In genomic region chr22:20559174-20559760, GRCh38 we compare ENCODE assay signal across 16 cellular contexts. TPM values are rescaled to one million over a fixed set of nuclear protein-coding genes. Genes with fewer than 3 reads are reported as not detected.
DNase-seq lines count a peak whose midpoint lies in the region; ATAC-seq and TF ChIP-seq lines count a peak whose summit lies in the region.
"Had no signal": no experiment of that assay in that cellular context is flagged by ENCODE, and none has a peak within 500 bp of the region (broad histone marks: within the 10 kb centered on the region; RNA-seq: fewer than 3 reads in every experiment).

No MANE protein-coding gene starts in this region.

- peaks cover 14% of the 10 kb centered on the region for H3F3A ChIP-seq in SK-N-SH (replicated peaks; ENCODE audit: insufficient read depth)

- H3K4me3 Mint-ChIP-seq in CD8-positive, alpha-beta T cell = no peak overlapping the region
- H3K4me3 Mint-ChIP-seq in activated CD8-positive, alpha-beta T cell treated with anti-CD3 and anti-CD28 coated beads, Interleukin-2, amount 10 ng/mL, durations not matched to agents 7 days and 5 days = no peak overlapping the region
- H3K4me3 Mint-ChIP-seq in naive thymus-derived CD4-positive, alpha-beta T cell = peak overlapping the region in 2 of 10 donors; percentile 16 to 87
- H3K4me3 Mint-ChIP-seq: neural progenitor cell had no signal

- H3K9me2 ChIP-seq in SK-N-SH = no peaks in the 10 kb centered on the region

- 74% methylated on average over 4 of the region's 4 CpGs for WGBS in SK-N-SH (ENCODE audit: low lambda C conversion rate)

- no peaks in the 10 kb centered on the region for H3K27me3 Mint-ChIP-seq in CD8-positive, alpha-beta T cell (ENCODE audit: low read depth)
- H3K27me3 Mint-ChIP-seq in activated CD8-positive, alpha-beta T cell treated with anti-CD3 and anti-CD28 coated beads, Interleukin-2, amount 10 ng/mL, durations not matched to agents 7 days and 5 days (ENCODE audit: low read depth) = no peaks in the 10 kb centered on the region
- H3K27me3 Mint-ChIP-seq in naive thymus-derived CD4-positive, alpha-beta T cell = no peaks in the 10 kb centered on the region

- H3K27me3 ChIP-seq in SK-N-SH (ENCODE audit: insufficient read depth) = no peaks in the 10 kb centered on the region
- no peaks in the 10 kb centered on the region for H3K27me3 ChIP-seq in CD8-positive, alpha-beta T cell (ENCODE audit: insufficient read depth, low read length)
- H3K27me3 ChIP-seq in naive thymus-derived CD4-positive, alpha-beta T cell (ENCODE audit: control insufficient read depth in 2 of 2, insufficient read depth in 2 of 2, low read length in 2 of 2) = no peaks in the 10 kb centered on the region
- H3K27me3 ChIP-seq: neural progenitor cell had no signal

- peaks cover 0 to 3% of the 10 kb centered on the region in 2 experiments; a peak in 2 of 4 replicates for H3K4me1 ChIP-seq in SK-N-SH (ENCODE audit: control insufficient read depth in 1 of 2, insufficient read depth in 2 of 2, low read depth in 1 of 2, low read length in 1 of 2)
- H3K4me1 ChIP-seq in CD8-positive, alpha-beta T cell (ENCODE audit: insufficient read depth, low read length) = peaks cover 65% of the 10 kb centered on the region
- peaks cover 53 to 59% of the 10 kb centered on the region in 2 donors for H3K4me1 ChIP-seq in naive thymus-derived CD4-positive, alpha-beta T cell (ENCODE audit: control insufficient read depth in 2 of 2, insufficient read depth in 2 of 2, low read length in 2 of 2)
- H3K4me1 ChIP-seq: neural progenitor cell had no signal

- no peaks in the 10 kb centered on the region for H3K9me3 ChIP-seq in SK-N-SH
- no peaks in the 10 kb centered on the region for H3K9me3 ChIP-seq in CD8-positive, alpha-beta T cell (ENCODE audit: low read length)
- H3K9me3 ChIP-seq in naive thymus-derived CD4-positive, alpha-beta T cell (ENCODE audit: control insufficient read depth in 2 of 3, low read length in 3 of 3) = peaks cover 0 to 13% (median 0%) of the 10 kb centered on the region in 3 experiments

- no peak overlapping the region for H3K4me2 ChIP-seq in SK-N-SH
- H3K4me2 ChIP-seq: neural progenitor cell had no signal

- peaks cover 9% of the 10 kb centered on the region for H3K9me3 Mint-ChIP-seq in CD8-positive, alpha-beta T cell
- H3K9me3 Mint-ChIP-seq in activated CD8-positive, alpha-beta T cell treated with anti-CD3 and anti-CD28 coated beads, Interleukin-2, amount 10 ng/mL, durations not matched to agents 7 days and 5 days (ENCODE audit: insufficient read depth) = peaks cover 10% of the 10 kb centered on the region
- peaks cover 0 to 19% (median 9%) of the 10 kb centered on the region in 11 donors for H3K9me3 Mint-ChIP-seq in naive thymus-derived CD4-positive, alpha-beta T cell

- DNase-seq in SK-N-SH (no peak), D341Med (ENCODE audit: low spot score) (no peak), HuH-7.5 (ENCODE audit: low spot score) (no peak)
- no peak for DNase-seq in CD8-positive, alpha-beta T cell
- no peak for DNase-seq in activated CD8-positive, alpha-beta T cell treated with anti-CD3 and anti-CD28 coated beads, Interleukin-2, amount 10 ng/mL, durations not matched to agents 7 days and 5 days
- DNase-seq in naive thymus-derived CD4-positive, alpha-beta T cell = no peak
- DNase-seq: COR-L47, hippocampal formation, NCI-H1092 treated with DMSO at 0.1 percent for 48 hours, NCI-H1930, NCI-H2227 treated with DMSO at 0.1 percent for 48 hours, NCI-H748 treated with DMSO at 0.1 percent for 48 hours had no signal

- POLR2A ChIA-PET in SK-N-SH (lab: Yijun Ruan, JAX) = no interaction called here
- POLR2A ChIA-PET in CD8-positive, alpha-beta T cell (lab: Charles Lee) = interaction anchor here (1.4 to 14.9 kb wide), 3 partner anchors 9 to 95 kb away, joined by 5 to 308 read pairs (median 30); no protein-coding TSS in a partner anchor
- POLR2A ChIA-PET in activated CD8-positive, alpha-beta T cell treated with anti-CD3 and anti-CD28 coated beads, Interleukin-2, amount 10 ng/mL, durations not matched to agents 7 days and 5 days (lab: Charles Lee) = interaction anchor here (0.9 to 1.2 kb wide), 3 partner anchors 9 to 96 kb away, joined by 3 to 5 read pairs (median 4); no protein-coding TSS in a partner anchor
- POLR2A ChIA-PET in naive thymus-derived CD4-positive, alpha-beta T cell (lab: Charles Lee) = interaction anchor here (0.5 to 26.4 kb wide), 6 partner anchors 3 to 96 kb away, joined by 3 to 738 read pairs (median 6); partner anchors contain the start of gene KLHL22

- no peak for ATAC-seq in SK-N-SH treated with all-trans-retinoic acid at 6 μM for 48 hours
- ATAC-seq in CD8-positive, alpha-beta T cell = no peak
- ATAC-seq in activated CD8-positive, alpha-beta T cell treated with anti-CD3 and anti-CD28 coated beads, Interleukin-2, amount 10 ng/mL, durations not matched to agents 7 days and 5 days = no peak
- no peak for ATAC-seq in naive thymus-derived CD4-positive, alpha-beta T cell
- ATAC-seq in GM21825 (IDR thresholded peaks at IDR 0.05; ENCODE audit: unreplicated experiment) = no peak

- intact Hi-C loops in CD8-positive, alpha-beta T cell (cut with DNase I, micrococcal nuclease) = loop anchor here (2.0 to 5.0 kb wide), 2 partner anchors 140 to 143 kb away; no protein-coding TSS in a partner anchor
- intact Hi-C loops in naive thymus-derived CD4-positive, alpha-beta T cell (cut with micrococcal nuclease) = no loop called here

- H3K79me2 ChIP-seq in SK-N-SH (ENCODE audit: insufficient read depth) = peaks cover 88% of the 10 kb centered on the region

- no peak overlapping the region for H2AFZ ChIP-seq in SK-N-SH (ENCODE audit: low read depth)
- H2AFZ ChIP-seq: neural progenitor cell had no signal

- no peak for TF ChIP-seq RAD21 in SK-N-SH (IDR thresholded peaks at IDR 0.05; ENCODE audit: low read length)

- no peak overlapping the region for H3K27ac ChIP-seq in SK-N-SH (ENCODE audit: low read depth in 2 of 2, low read length in 1 of 2)
- H3K27ac ChIP-seq in CD8-positive, alpha-beta T cell (ENCODE audit: low read depth, low read length) = no peak overlapping the region
- H3K27ac ChIP-seq in naive thymus-derived CD4-positive, alpha-beta T cell (ENCODE audit: low read depth, low read length) = no peak overlapping the region
- H3K27ac ChIP-seq: 22Rv1, neural progenitor cell had no signal

- H3K36me3 Mint-ChIP-seq in CD8-positive, alpha-beta T cell = peaks cover 78% of the 10 kb centered on the region
- H3K36me3 Mint-ChIP-seq in activated CD8-positive, alpha-beta T cell treated with anti-CD3 and anti-CD28 coated beads, Interleukin-2, amount 10 ng/mL, durations not matched to agents 7 days and 5 days (ENCODE audit: low read depth) = peaks cover 89% of the 10 kb centered on the region
- peaks cover 16 to 55% (median 52%) of the 10 kb centered on the region in 5 donors for H3K36me3 Mint-ChIP-seq in naive thymus-derived CD4-positive, alpha-beta T cell

- peak overlapping the region; percentile 97 for H3K27ac Mint-ChIP-seq in CD8-positive, alpha-beta T cell
- H3K27ac Mint-ChIP-seq in activated CD8-positive, alpha-beta T cell treated with anti-CD3 and anti-CD28 coated beads, Interleukin-2, amount 10 ng/mL, durations not matched to agents 7 days and 5 days = peak overlapping the region; percentile 99
- H3K27ac Mint-ChIP-seq in naive thymus-derived CD4-positive, alpha-beta T cell = peak overlapping the region; percentile 90 to 99 (median 98)
- H3K27ac Mint-ChIP-seq: neural progenitor cell had no signal

- TF ChIP-seq EP300 in SK-N-SH (IDR thresholded peaks at IDR 0.05; ENCODE audit: borderline replicate concordance in 1 of 2, low read depth in 1 of 2, low read length in 1 of 2) = no peak

- peaks cover 22% of the 10 kb centered on the region; the same call in 1 of the 2 replicates for H4K20me1 ChIP-seq in SK-N-SH (ENCODE audit: insufficient read depth)

- CTCF ChIA-PET in SK-N-SH (lab: Yijun Ruan, JAX) = interaction anchor here (1.3 kb wide), 1 partner anchor 13 kb away, joined by 5 read pairs; no protein-coding TSS in a partner anchor
- CTCF ChIA-PET in CD8-positive, alpha-beta T cell (lab: Charles Lee) = interaction anchor here (2.2 to 21.5 kb wide), 2 partner anchors 8 to 141 kb away, joined by 6 to 382 read pairs; no protein-coding TSS in a partner anchor
- CTCF ChIA-PET in activated CD8-positive, alpha-beta T cell treated with anti-CD3 and anti-CD28 coated beads, Interleukin-2, amount 10 ng/mL, durations not matched to agents 7 days and 5 days (lab: Charles Lee) = interaction anchor here (0.6 to 17.1 kb wide), 3 partner anchors 8 to 95 kb away, joined by 3 to 465 read pairs (median 4); no protein-coding TSS in a partner anchor
- CTCF ChIA-PET in naive thymus-derived CD4-positive, alpha-beta T cell (lab: Charles Lee) = interaction anchor here (0.6 to 16.7 kb wide), 3 partner anchors 8 to 33 kb away, joined by 3 to 229 read pairs (median 3); no protein-coding TSS in a partner anchor

- no peak overlapping the region for H3K9ac ChIP-seq in SK-N-SH
- H3K9ac ChIP-seq: neural progenitor cell had no signal

- no peak overlapping the region for H3K4me3 ChIP-seq in SK-N-SH (ENCODE audit: low read depth in 2 of 2, low read length in 1 of 2)
- H3K4me3 ChIP-seq in CD8-positive, alpha-beta T cell (ENCODE audit: low read depth, low read length) = no peak overlapping the region
- no peak overlapping the region for H3K4me3 ChIP-seq in naive thymus-derived CD4-positive, alpha-beta T cell (ENCODE audit: low read length)
- H3K4me3 ChIP-seq: neural progenitor cell had no signal

- peaks cover 59 to 76% of the 10 kb centered on the region in 2 experiments for H3K36me3 ChIP-seq in SK-N-SH (replicated peaks in 1 of 2; ENCODE audit: control insufficient read depth in 1 of 2, insufficient read depth in 2 of 2, low read length in 1 of 2)
- peaks cover 6% of the 10 kb centered on the region for H3K36me3 ChIP-seq in CD8-positive, alpha-beta T cell (ENCODE audit: insufficient read depth, low read length)
- peaks cover 0 to 44% (median 18%) of the 10 kb centered on the region in 3 experiments for H3K36me3 ChIP-seq in naive thymus-derived CD4-positive, alpha-beta T cell (ENCODE audit: control insufficient read depth in 2 of 3, insufficient read depth in 3 of 3, low read length in 3 of 3)

- peaks cover 82% of the 10 kb centered on the region for H3K4me1 Mint-ChIP-seq in CD8-positive, alpha-beta T cell (ENCODE audit: low read depth)
- peaks cover 80% of the 10 kb centered on the region for H3K4me1 Mint-ChIP-seq in activated CD8-positive, alpha-beta T cell treated with anti-CD3 and anti-CD28 coated beads, Interleukin-2, amount 10 ng/mL, durations not matched to agents 7 days and 5 days (ENCODE audit: low read depth)
- peaks cover 57 to 87% (median 78%) of the 10 kb centered on the region in 7 donors for H3K4me1 Mint-ChIP-seq in naive thymus-derived CD4-positive, alpha-beta T cell
- H3K4me1 Mint-ChIP-seq: neural progenitor cell had no signal

- no peak for TF ChIP-seq CTCF in SK-N-SH (IDR thresholded peaks at IDR 0.05)
- TF ChIP-seq CTCF in CD8-positive, alpha-beta T cell (IDR thresholded peaks at IDR 0.05) = no peak

RNA-seq across cellular contexts. Expression of gene MED15, which starts 51.9 kb away (rescaled TPM):
- 36.0 and 45.1 TPM in 2 replicates for polyA plus RNA-seq in SK-N-SH (2012; rRNA removed)
- 20.6 and 30.1 TPM in 2 replicates for polyA plus RNA-seq in SK-N-SH (2012; cell fraction: cytosol; rRNA removed)
- polyA plus RNA-seq in SK-N-SH (2012; cell fraction: nucleus; rRNA removed) = 186 and 205 TPM in 2 replicates
- total RNA-seq in CD8-positive, alpha-beta T cell = 100 to 1,000 TPM; 316 TPM
- total RNA-seq in activated CD8-positive, alpha-beta T cell treated with anti-CD3 and anti-CD28 coated beads, Interleukin-2, amount 10 ng/mL, durations not matched to agents 7 days and 5 days = 100 to 1,000 TPM; 155 to 161 TPM
- 100 to 1,000 TPM; 169 to 235 (median 201) TPM for total RNA-seq in naive thymus-derived CD4-positive, alpha-beta T cell
- 10 to 100 TPM; 24.3 to 76.6 TPM for polyA plus RNA-seq in naive thymus-derived CD4-positive, alpha-beta T cell

Comparison
In these comparisons a context has a peak if more than half of its experiments do, and no peak if none do; other contexts are left out.
1. intact Hi-C loops: an anchor here in CD8-positive, alpha-beta T cell (2.0 to 5.0 kb wide); none called in naive thymus-derived CD4-positive, alpha-beta T cell.